9 cellular contexts compared by ENCODE assay signal in the genomic region with DNA sequence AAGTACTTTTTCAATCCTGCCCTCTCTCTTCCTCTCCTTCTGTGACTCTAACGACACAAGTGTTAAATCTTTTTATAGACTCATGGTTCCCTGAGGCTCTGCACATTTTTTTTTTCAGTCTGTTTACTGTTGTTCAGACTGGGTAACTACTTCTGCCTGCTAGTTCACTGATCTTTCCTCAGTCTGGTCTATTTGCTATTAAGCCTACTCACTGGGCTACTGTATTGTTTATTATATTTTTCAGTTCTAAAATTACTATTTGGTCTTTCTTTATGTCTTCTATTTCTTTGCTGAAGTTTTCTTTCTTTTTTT. TPM values are rescaled to one million over a fixed set of nuclear protein-coding genes. Genes with fewer than 3 reads are reported as not detected.
DNase-seq lines count a peak whose midpoint lies in the region; ATAC-seq and TF ChIP-seq lines count a peak whose summit lies in the region.
"Had no signal": no experiment of that assay in that cellular context is flagged by ENCODE, and none has a peak within 500 bp of the region (broad histone marks: within the 10 kb centered on the region; RNA-seq: fewer than 3 reads in every experiment).

No MANE protein-coding gene starts in this region.

- TF ChIP-seq CTCF in heart left ventricle (IDR thresholded peaks at IDR 0.05) (no peak), neutrophil (IDR thresholded peaks at IDR 0.05) (no peak), upper lobe of right lung (IDR thresholded peaks at IDR 0.05) (no peak)

- H3K4me3 ChIP-seq in heart left ventricle (peak overlapping the region in 4 of 12 donors; percentile 3 to 21 (median 18)), neutrophil (ENCODE audit: low read depth in 1 of 2, low read length in 1 of 2) (no peak overlapping the region), upper lobe of right lung (no peak overlapping the region)

- 0 to 4% (median 4%) methylated on average over 1 of the region's 1 CpG for WGBS in heart left ventricle, 4 donors

- DNase-seq in EH (ENCODE audit: low read depth) (peak; percentile 58), RPMI7951 (ENCODE audit: low read depth) (peak; percentile 18), heart left ventricle (no peak), upper lobe of right lung (no peak), islet precursor cell (no peak), NCI-H2107 (lab: John Stamatoyannopoulos, UW) (no peak), NCI-H226 (no peak)
- DNase-seq: NCI-H2171 treated with DMSO at 0.1 percent for 48 hours had no signal

- intact Hi-C loops in heart left ventricle (cut with DNase I) (no loop called here), upper lobe of right lung (cut with DNase I) (no loop called here)

- H3K27ac ChIP-seq in heart left ventricle: peak overlapping the region in 11 of 12 donors; percentile 3 to 63 (median 42)
- peak overlapping the region; percentile 62 for H3K27ac ChIP-seq in neutrophil
- H3K27ac ChIP-seq in upper lobe of right lung: no peak overlapping the region

- no peak for TF ChIP-seq POLR2A in heart left ventricle (IDR thresholded peaks at IDR 0.05)

- no peaks in the 10 kb centered on the region for H3K36me3 ChIP-seq in heart left ventricle
- H3K36me3 ChIP-seq in neutrophil: no peaks in the 10 kb centered on the region
- H3K36me3 ChIP-seq in upper lobe of right lung: no peaks in the 10 kb centered on the region

- peaks cover 0 to 87% (median 65%) of the 10 kb centered on the region in 12 donors for H3K4me1 ChIP-seq in heart left ventricle
- H3K4me1 ChIP-seq in neutrophil (ENCODE audit: control insufficient read depth in 1 of 2, insufficient read depth in 1 of 2, low read depth in 1 of 2, low read length in 1 of 2): peaks cover 28 to 42% of the 10 kb centered on the region in 2 experiments
- H3K4me1 ChIP-seq in upper lobe of right lung: peaks cover 46% of the 10 kb centered on the region

- no peaks in the 10 kb centered on the region for H3K9me3 ChIP-seq in heart left ventricle
- no peaks in the 10 kb centered on the region for H3K9me3 ChIP-seq in neutrophil
- H3K9me3 ChIP-seq in upper lobe of right lung: no peaks in the 10 kb centered on the region

- ATAC-seq in heart left ventricle (peak; percentile 73 to 83 (median 78)), upper lobe of right lung (no peak)

- H3K27me3 ChIP-seq in heart left ventricle: no peaks in the 10 kb centered on the region
- no peaks in the 10 kb centered on the region for H3K27me3 ChIP-seq in neutrophil
- H3K27me3 ChIP-seq in upper lobe of right lung: no peaks in the 10 kb centered on the region

RNA-seq across cellular contexts. Expression of gene PPP3R1, which starts 21.3 kb away (rescaled TPM):
- total RNA-seq in RPMI7951 (2014; rRNA removed; shearing (Covaris generic)): 24.0 and 25.6 TPM in 2 replicates
- 10 to 100 TPM; 13.8 to 50.9 (median 35.3) TPM for total RNA-seq in heart left ventricle
- 10 to 100 TPM; 13.4 to 22.6 TPM for polyA plus RNA-seq in heart left ventricle
- 59.2 TPM for total RNA-seq in upper lobe of right lung

Comparison
In these comparisons a context has a peak if more than half of its experiments do, and no peak if none do; other contexts are left out.
1. DNase-seq: peak in EH (single experiment) and RPMI7951 (single experiment); none in heart left ventricle (0 of 5), upper lobe of right lung (single experiment), islet precursor cell (single experiment), NCI-H2107 (single experiment) and NCI-H226 (single experiment).